ENCODE assay signal across 1 cellular context in the genomic region with DNA sequence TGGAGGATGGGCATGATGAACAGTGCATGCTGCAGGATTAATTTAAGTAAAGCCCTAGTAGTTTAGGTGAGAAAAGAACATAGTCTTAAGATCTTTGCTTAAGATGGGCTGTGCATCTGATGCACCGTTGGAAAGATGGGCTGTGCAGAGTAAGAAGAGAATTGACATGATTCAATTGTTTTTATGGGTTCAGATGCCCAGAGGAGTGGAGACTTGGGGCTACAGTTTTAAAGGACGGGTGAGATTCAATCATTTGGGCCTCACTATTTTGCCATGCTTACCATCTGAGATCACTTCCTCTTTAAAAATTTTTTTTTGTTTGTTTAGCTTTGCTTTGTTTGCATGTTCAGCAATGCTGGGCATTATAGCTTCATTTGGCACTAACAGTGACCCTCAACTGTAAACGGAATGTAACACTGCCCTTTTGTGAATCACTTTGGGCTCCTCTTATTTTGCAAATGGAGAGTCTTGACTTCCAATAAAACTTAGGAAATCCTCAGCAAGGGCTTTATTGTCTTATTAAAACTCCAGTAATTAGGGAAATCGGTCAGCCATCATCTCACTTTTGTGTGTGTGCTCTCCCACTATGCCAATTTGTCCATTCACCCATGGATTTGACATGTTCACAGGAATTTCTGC.
TF ChIP-seq lines count a peak whose summit lies in the region.

No MANE protein-coding gene starts in this region.

TF ChIP-seq in H1, 55 proteins besides CTCF, POLR2A, EP300 and RAD21:
- TF ChIP-seq ASH2L (IDR thresholded peaks at IDR 0.05; ENCODE audit: low read length), result no peak
- TF ChIP-seq NANOG (IDR thresholded peaks at IDR 0.05; ENCODE audit: insufficient read depth, low read depth, low read length, poor library complexity, severe bottlenecking), result peak; percentile 76
- TF ChIP-seq SP2 (IDR thresholded peaks at IDR 0.05; ENCODE audit: low read length), result no peak
- TF ChIP-seq TAF7 (optimal IDR thresholded peaks at IDR 0.05; ENCODE audit: borderline replicate concordance, low read depth, low read length), result no peak
- no peak for TF ChIP-seq KDM4A (IDR thresholded peaks at IDR 0.05; ENCODE audit: low read depth, low read length, severe bottlenecking)
- no peak for TF ChIP-seq BACH1 (IDR thresholded peaks at IDR 0.05; ENCODE audit: low read length)
- no peak for TF ChIP-seq RFX5 (IDR thresholded peaks at IDR 0.05; ENCODE audit: borderline replicate concordance, low read depth, low read length)
- no peak for TF ChIP-seq MAFK (IDR thresholded peaks at IDR 0.05; ENCODE audit: low read depth, low read length)
- TF ChIP-seq CHD7 (IDR thresholded peaks at IDR 0.05; ENCODE audit: insufficient replicate concordance, low read length), result peak; percentile 60
